In the genomic region with DNA sequence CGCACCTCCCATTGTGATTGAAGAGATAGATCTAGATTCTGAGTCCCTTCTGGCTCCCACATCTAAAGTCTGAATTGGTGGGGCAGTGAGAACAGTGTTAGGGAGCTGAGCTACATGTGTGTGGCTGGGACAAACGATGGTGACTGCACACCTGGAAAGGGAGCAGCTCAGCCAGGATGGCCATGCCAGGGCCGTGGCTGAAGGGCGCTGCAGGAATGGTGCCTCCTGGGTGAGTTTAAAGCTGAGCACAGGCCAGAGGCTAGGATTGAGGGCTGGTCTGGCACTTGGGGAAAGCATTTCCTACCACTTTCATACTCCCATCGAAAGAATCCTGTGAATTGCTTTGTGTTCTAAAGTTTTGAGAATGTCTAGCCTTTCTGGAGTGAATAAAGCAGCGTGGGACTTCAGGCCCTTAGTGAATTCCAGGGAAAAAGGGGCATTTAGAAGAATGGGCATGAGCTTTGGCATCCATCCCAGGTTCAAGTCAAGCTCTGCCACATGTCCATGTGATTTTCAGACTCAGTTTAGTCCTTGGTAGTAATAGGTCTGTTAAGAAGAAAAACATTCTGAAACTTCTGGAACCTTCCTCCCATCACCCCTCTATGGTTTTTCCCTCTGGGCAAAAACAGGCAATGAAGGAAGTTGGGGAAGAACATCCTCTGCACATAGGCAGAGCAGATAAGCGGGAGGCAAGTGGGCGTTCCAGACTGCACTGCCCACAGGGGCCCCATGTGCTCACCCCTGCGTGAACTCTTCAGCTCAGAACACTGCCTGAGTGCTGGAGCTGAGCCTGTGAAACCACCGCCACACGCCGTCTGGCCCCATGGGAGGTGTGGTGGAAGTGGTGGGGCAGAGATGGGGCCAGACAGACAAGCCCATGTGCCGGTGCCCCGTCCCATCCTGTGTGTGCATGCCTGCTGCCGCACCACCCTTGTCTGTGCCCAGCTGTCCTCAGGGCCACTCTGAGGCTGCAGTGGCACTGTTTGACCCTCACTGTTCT, we compare ENCODE assay signal across 7 cellular contexts.
DNase-seq lines count a peak whose midpoint lies in the region; ATAC-seq lines count a peak whose summit lies in the region.
"Had no signal": no experiment of that assay in that cellular context is flagged by ENCODE, and none has a peak within 500 bp of the region (broad histone marks: within the 10 kb centered on the region; RNA-seq: fewer than 3 reads in every experiment).

No MANE protein-coding gene starts in this region.

- ATAC-seq in HG03280 (IDR thresholded peaks at IDR 0.05; ENCODE audit: unreplicated experiment) = peak; percentile 87

- peak; percentile 50 for DNase-seq in GM19240 (ENCODE audit: insufficient read length, low spot score)
- peak; percentile 80 for DNase-seq in iris pigment epithelial cell (ENCODE audit: low read depth)
- no peak for DNase-seq in EL
- no peak for DNase-seq in amniotic stem cell (lab: John Stamatoyannopoulos, UW)
- no peak for DNase-seq in NOMO-1 treated with DMSO at 0.1 percent for 48 hours (lab: John Stamatoyannopoulos, UW; ENCODE audit: unreplicated experiment)
- DNase-seq: activated gamma-delta T cell had no signal

Comparison
In these comparisons a context has a peak if more than half of its experiments do, and no peak if none do; other contexts are left out.
1. DNase-seq: peak in GM19240 (single experiment) and iris pigment epithelial cell (single experiment); none in EL (single experiment), amniotic stem cell (single experiment) and NOMO-1 treated with DMSO at 0.1 percent for 48 hours (single experiment).